ENCODE assay signal across 8 cellular contexts in the genomic region with DNA sequence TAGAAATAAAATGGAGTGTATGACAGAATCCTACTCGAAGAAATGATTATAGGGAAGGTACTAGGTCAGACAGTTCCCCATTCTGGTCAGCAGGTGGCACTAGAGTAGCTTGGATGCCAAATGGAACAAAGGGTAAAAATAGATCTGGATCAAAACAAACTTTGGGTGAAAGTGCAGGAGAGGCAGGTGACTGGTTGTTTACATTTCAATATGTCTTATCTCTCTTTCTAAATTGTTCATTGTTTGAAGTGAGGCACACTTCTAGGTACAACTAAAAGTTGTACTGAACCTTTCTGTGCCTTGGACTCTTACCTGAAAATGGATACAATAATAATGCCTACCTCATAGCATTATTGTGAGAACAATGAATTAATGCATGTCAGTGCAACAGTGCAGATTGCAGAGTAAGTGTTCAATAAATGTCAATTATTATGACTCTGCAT.
DNase-seq lines count a peak whose midpoint lies in the region; ATAC-seq and TF ChIP-seq lines count a peak whose summit lies in the region.

No MANE protein-coding gene starts in this region.

- intact Hi-C loops in HCT116 (cut with micrococcal nuclease) (loop anchor here (1.0 to 5.0 kb wide), 4 partner anchors 170 to 1066 kb away; no protein-coding TSS in a partner anchor), prostate gland (cut with DNase I) (loop anchor here (1.0 kb wide), 1 partner anchor 170 kb away; no protein-coding TSS in a partner anchor), aorta (cut with DNase I) (loop anchor here (2.0 to 5.0 kb wide), 3 partner anchors 169 to 391 kb away; no protein-coding TSS in a partner anchor)

- no peak overlapping the region for H3K27ac Mint-ChIP-seq in activated naive CD4-positive, alpha-beta T cell treated with anti-CD3 and anti-CD28 coated beads, Interleukin-2, amount 10 ng/mL, durations not matched to agents 7 days and 5 days
- H3K27ac Mint-ChIP-seq in glutamatergic neuron (ENCODE audit: unreplicated experiment): no peak overlapping the region

- POLR2A ChIA-PET in HCT116 (lab: Charles Lee): interaction anchor here (0.6 kb wide), 1 partner anchor 1240 kb away, joined by 3 read pairs; no protein-coding TSS in a partner anchor

- no peak overlapping the region for H2AFZ ChIP-seq in HCT116 (ENCODE audit: low read depth, low read length, poor library complexity, severe bottlenecking)

- ATAC-seq in HCT116 (peak; percentile 88), aorta (ENCODE audit: low FRiP score) (peak; percentile 81)

- CTCF ChIA-PET in HCT116 (lab: Charles Lee): interaction anchor here (0.6 to 3.5 kb wide), 12 partner anchors 10 to 1304 kb away, joined by 3 to 50 read pairs (median 3); partner anchors contain the start of gene ZDHHC17
- CTCF ChIA-PET in activated naive CD4-positive, alpha-beta T cell treated with anti-CD3 and anti-CD28 coated beads, Interleukin-2, amount 10 ng/mL, durations not matched to agents 7 days and 5 days (lab: Charles Lee): interaction anchor here (0.7 to 2.9 kb wide), 14 partner anchors 14 to 391 kb away, joined by 3 to 38 read pairs (median 4); no protein-coding TSS in a partner anchor

- DNase-seq in GM04504 (ENCODE audit: low read depth) (peak; percentile 35), HCT116 (ENCODE audit: low read depth, low spot score) (peak; percentile 44), NB4 (ENCODE audit: low read depth) (peak; percentile 76), SK-N-MC (ENCODE audit: low read depth, low spot score) (peak; percentile 51), glutamatergic neuron (peak; percentile 75), prostate gland (ENCODE audit: low spot score) (peak; percentile 67), aorta (peak; percentile 73 to 80)
- peak; percentile 80 for DNase-seq in activated naive CD4-positive, alpha-beta T cell treated with anti-CD3 and anti-CD28 coated beads, Interleukin-2, amount 10 ng/mL, durations not matched to agents 7 days and 5 days

- no TSS peak for BruUV-seq in HCT116 (replicated peaks; lab: Mats Ljungman, UMichigan)

- no peak overlapping the region for H3K4me3 Mint-ChIP-seq in activated naive CD4-positive, alpha-beta T cell treated with anti-CD3 and anti-CD28 coated beads, Interleukin-2, amount 10 ng/mL, durations not matched to agents 7 days and 5 days
- no peak overlapping the region for H3K4me3 Mint-ChIP-seq in glutamatergic neuron (ENCODE audit: unreplicated experiment)

- H3K27me3 ChIP-seq in HCT116 (ENCODE audit: insufficient read depth, low read length) (no peaks in the 10 kb centered on the region), prostate gland (replicated peaks; ENCODE audit: insufficient read depth) (no peaks in the 10 kb centered on the region), aorta (ENCODE audit: control insufficient read depth in 1 of 2, insufficient read depth in 2 of 2, low read length in 1 of 2) (no peaks in the 10 kb centered on the region)

- no peak overlapping the region for H3K27ac ChIP-seq in HCT116 (ENCODE audit: low read depth, low read length)
- H3K27ac ChIP-seq in SK-N-MC: no peak overlapping the region
- H3K27ac ChIP-seq in prostate gland: no peak overlapping the region
- H3K27ac ChIP-seq in aorta (ENCODE audit: low read depth in 1 of 2, low read length in 2 of 2): no peak overlapping the region

- H3K36me3 ChIP-seq in HCT116 (ENCODE audit: control insufficient read depth in 1 of 2, insufficient read depth in 2 of 2, low read length in 2 of 2): no peaks in the 10 kb centered on the region
- no peaks in the 10 kb centered on the region for H3K36me3 ChIP-seq in SK-N-MC (ENCODE audit: insufficient read depth, low read length)
- H3K36me3 ChIP-seq in prostate gland: no peaks in the 10 kb centered on the region
- no peaks in the 10 kb centered on the region for H3K36me3 ChIP-seq in aorta (ENCODE audit: control insufficient read depth in 1 of 2, insufficient read depth in 2 of 2, low read length in 1 of 2)

- peak; percentile 97 for TF ChIP-seq RAD21 in HCT116 (IDR thresholded peaks at IDR 0.05; ENCODE audit: low read depth)

- H3K9ac ChIP-seq in HCT116 (ENCODE audit: low read length): no peak overlapping the region
- no peak overlapping the region for H3K9ac ChIP-seq in SK-N-MC (ENCODE audit: insufficient read length)

- H3K4me1 ChIP-seq in HCT116 (ENCODE audit: control insufficient read depth in 1 of 2, insufficient read depth in 2 of 2, low read length in 2 of 2): peaks cover 2 to 8% of the 10 kb centered on the region in 2 experiments; a peak in 2 of 4 replicates
- H3K4me1 ChIP-seq in prostate gland (replicated peaks): no peaks in the 10 kb centered on the region
- H3K4me1 ChIP-seq in aorta (ENCODE audit: control insufficient read depth in 1 of 2, insufficient read depth in 2 of 2, low read length in 2 of 2): no peaks in the 10 kb centered on the region

- no peaks in the 10 kb centered on the region for H3K4me1 Mint-ChIP-seq in activated naive CD4-positive, alpha-beta T cell treated with anti-CD3 and anti-CD28 coated beads, Interleukin-2, amount 10 ng/mL, durations not matched to agents 7 days and 5 days
- H3K4me1 Mint-ChIP-seq in glutamatergic neuron (ENCODE audit: low read depth, unreplicated experiment): peaks cover 1% of the 10 kb centered on the region

- TF ChIP-seq CTCF in HCT116 (IDR thresholded peaks at IDR 0.05 in 2 of 3, conservative IDR thresholded peaks at IDR 0.05 in 1 of 3; ENCODE audit: borderline replicate concordance in 1 of 3, insufficient read depth in 1 of 3, low read depth in 2 of 3, low read length in 2 of 3): peak; percentile 84 to 92 (median 90); a peak in 5 of 6 replicates
- peak; percentile 90 for TF ChIP-seq CTCF in NB4 (IDR thresholded peaks at IDR 0.05; ENCODE audit: low read depth, low read length)
- peak; percentile 89 for TF ChIP-seq CTCF in glutamatergic neuron (IDR thresholded peaks at IDR 0.05; ENCODE audit: partially characterized antibody, unreplicated experiment)
- TF ChIP-seq CTCF in prostate gland (IDR thresholded peaks at IDR 0.05): peak; percentile 84 to 96 (median 94)

- RAD21 ChIA-PET in HCT116 (lab: Charles Lee; ENCODE audit: low non-redundant PET in 1 of 2, low total read pairs in 2 of 2, uncharacterized antibody in 2 of 2, unreplicated experiment in 2 of 2): interaction anchor here (0.9 to 1.6 kb wide), 4 partner anchors 198 to 389 kb away, joined by 3 to 6 read pairs (median 4); no protein-coding TSS in a partner anchor

- H4K20me1 ChIP-seq in HCT116 (ENCODE audit: insufficient read depth): no peaks in the 10 kb centered on the region

- WGBS in prostate gland: 6% methylated on average over 1 of the region's 1 CpG
- WGBS in aorta, 2 donors: 2 to 3% methylated on average over 1 of the region's 1 CpG

- no peaks in the 10 kb centered on the region for H3K9me2 ChIP-seq in HCT116 (ENCODE audit: insufficient read depth)

- H3K79me2 ChIP-seq in HCT116 (ENCODE audit: insufficient read depth, low read length): no peaks in the 10 kb centered on the region

- H3K4me3 ChIP-seq in HCT116 (replicated peaks in 1 of 2; ENCODE audit: low read depth in 1 of 2, low read length in 2 of 2) (no peak overlapping the region), NB4 (ENCODE audit: low read depth, low read length) (no peak overlapping the region), SK-N-MC (no peak overlapping the region), prostate gland (no peak overlapping the region), aorta (ENCODE audit: low read length in 2 of 2) (no peak overlapping the region)

- peaks cover 5% of the 10 kb centered on the region for H3K27me3 Mint-ChIP-seq in activated naive CD4-positive, alpha-beta T cell treated with anti-CD3 and anti-CD28 coated beads, Interleukin-2, amount 10 ng/mL, durations not matched to agents 7 days and 5 days
- no peaks in the 10 kb centered on the region for H3K27me3 Mint-ChIP-seq in glutamatergic neuron (ENCODE audit: unreplicated experiment)

- TF ChIP-seq POLR2A in HCT116 (IDR thresholded peaks at IDR 0.05; ENCODE audit: borderline replicate concordance, extremely low read depth, insufficient read depth, insufficient read length) (no peak), NB4 (IDR thresholded peaks at IDR 0.05; ENCODE audit: extremely low read depth, insufficient read length) (no peak), prostate gland (IDR thresholded peaks at IDR 0.05) (no peak)

- no peak overlapping the region for H3K4me2 ChIP-seq in HCT116 (ENCODE audit: low read length)

- H3K9me3 ChIP-seq in HCT116 (ENCODE audit: control insufficient read depth in 1 of 2, insufficient read depth in 1 of 2, low read depth in 1 of 2, low read length in 2 of 2) (no peaks in the 10 kb centered on the region), SK-N-MC (ENCODE audit: low read depth, low read length) (no peaks in the 10 kb centered on the region), prostate gland (no peaks in the 10 kb centered on the region), aorta (ENCODE audit: control insufficient read depth, low read length) (no peaks in the 10 kb centered on the region)

- no peaks in the 10 kb centered on the region for H3K9me3 Mint-ChIP-seq in activated naive CD4-positive, alpha-beta T cell treated with anti-CD3 and anti-CD28 coated beads, Interleukin-2, amount 10 ng/mL, durations not matched to agents 7 days and 5 days
- no peaks in the 10 kb centered on the region for H3K9me3 Mint-ChIP-seq in glutamatergic neuron (ENCODE audit: unreplicated experiment)

- no peaks in the 10 kb centered on the region for H3K36me3 Mint-ChIP-seq in activated naive CD4-positive, alpha-beta T cell treated with anti-CD3 and anti-CD28 coated beads, Interleukin-2, amount 10 ng/mL, durations not matched to agents 7 days and 5 days
- H3K36me3 Mint-ChIP-seq in glutamatergic neuron (ENCODE audit: unreplicated experiment): no peaks in the 10 kb centered on the region

TF ChIP-seq in HCT116, 20 proteins besides CTCF, POLR2A, EP300 and RAD21:
- TF ChIP-seq ATF3 (IDR thresholded peaks at IDR 0.05): no peak
- TF ChIP-seq ZFX (IDR thresholded peaks at IDR 0.05): no peak
- 0 out of 2 replicates have a peak, but pooled peaks have one; percentile 52 for TF ChIP-seq CBX3 (IDR thresholded peaks at IDR 0.05; ENCODE audit: low read depth)
- TF ChIP-seq POLR2AphosphoS5 (IDR thresholded peaks at IDR 0.05; ENCODE audit: low read depth, low read length): no peak
- TF ChIP-seq SP1 (IDR thresholded peaks at IDR 0.05; ENCODE audit: low read depth): no peak
